10 cellular contexts compared by ENCODE assay signal in the genomic region with DNA sequence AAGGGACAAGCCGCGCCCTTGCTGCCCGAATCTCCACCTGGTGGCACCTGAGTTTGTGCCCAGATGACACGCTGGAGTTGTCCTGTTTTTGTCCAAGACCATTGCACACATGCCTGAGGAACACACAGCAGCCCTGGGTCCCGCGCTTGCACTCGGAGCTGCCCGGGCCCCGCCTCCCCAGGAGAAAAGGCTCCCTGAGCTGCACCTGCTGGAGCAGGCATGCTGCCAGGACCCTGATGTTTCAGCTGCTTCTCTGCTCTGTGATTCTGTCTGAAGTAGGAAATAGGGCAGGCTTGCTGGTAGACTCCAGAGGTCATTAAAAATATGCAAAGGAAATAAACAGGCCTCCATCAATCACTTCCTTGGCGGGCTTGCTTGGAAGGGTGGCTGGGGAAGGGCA.
DNase-seq lines count a peak whose midpoint lies in the region; ATAC-seq and TF ChIP-seq lines count a peak whose summit lies in the region.
"Had no signal": no experiment of that assay in that cellular context is flagged by ENCODE, and none has a peak within 500 bp of the region (broad histone marks: within the 10 kb centered on the region; RNA-seq: fewer than 3 reads in every experiment).

No MANE protein-coding gene starts in this region.

- H3K27me3 ChIP-seq in sigmoid colon (no peaks in the 10 kb centered on the region), SK-N-SH (ENCODE audit: insufficient read depth) (no peaks in the 10 kb centered on the region)

- CTCF ChIA-PET in SK-N-SH (lab: Yijun Ruan, JAX): interaction anchor here (1.1 kb wide), 1 partner anchor 20 kb away, joined by 3 read pairs; no protein-coding TSS in a partner anchor

- no peaks in the 10 kb centered on the region for H4K20me1 ChIP-seq in SK-N-SH (ENCODE audit: insufficient read depth)

- POLR2A ChIA-PET in SK-N-SH (lab: Yijun Ruan, JAX): no interaction called here

- no peaks in the 10 kb centered on the region for H3K9me3 ChIP-seq in sigmoid colon
- H3K9me3 ChIP-seq in SK-N-SH: no peaks in the 10 kb centered on the region

- no peak overlapping the region for H3K9ac ChIP-seq in SK-N-SH

- no peak for TF ChIP-seq POLR2A in sigmoid colon (IDR thresholded peaks at IDR 0.05)

- H3K79me2 ChIP-seq in SK-N-SH (ENCODE audit: insufficient read depth): no peaks in the 10 kb centered on the region

- DNase-seq in NCI-H1092 treated with DMSO at 0.1 percent for 48 hours (lab: John Stamatoyannopoulos, UW) (peak; percentile 99), NCI-H345 treated with DMSO at 0.1 percent for 48 hours (lab: John Stamatoyannopoulos, UW; ENCODE audit: unreplicated experiment) (peak; percentile 93), dermis blood vessel endothelial cell (peak; percentile 36), sigmoid colon (peak; percentile 81), putamen (ENCODE audit: low spot score) (no peak), SK-N-SH (no peak), 8988T (no peak)
- DNase-seq: immature natural killer cell; stimulated activated CD4-positive, alpha-beta T cell treated with anti-CD3 and anti-CD28 coated beads, Interleukin-4, amount 100 ng/mL, for 24 hours had no signal

- intact Hi-C loops in sigmoid colon (cut with DNase I): no loop called here

- H3K4me2 ChIP-seq in SK-N-SH: no peak overlapping the region

- H3K4me1 ChIP-seq in sigmoid colon (peaks cover 0 to 61% (median 44%) of the 10 kb centered on the region in 4 donors), SK-N-SH (ENCODE audit: control insufficient read depth in 1 of 2, insufficient read depth in 2 of 2, low read depth in 1 of 2, low read length in 1 of 2) (peaks cover 14 to 19% of the 10 kb centered on the region in 2 experiments; a peak in 1 of 4 replicates)

- TF ChIP-seq CTCF in sigmoid colon (IDR thresholded peaks at IDR 0.05): no peak
- no peak for TF ChIP-seq CTCF in SK-N-SH (IDR thresholded peaks at IDR 0.05)

- peak overlapping the region; percentile 35 to 74 (median 58) for H3K27ac ChIP-seq in sigmoid colon
- no peak overlapping the region for H3K27ac ChIP-seq in SK-N-SH (ENCODE audit: low read depth in 2 of 2, low read length in 1 of 2)

- ATAC-seq in GM19328 (IDR thresholded peaks at IDR 0.05; ENCODE audit: unreplicated experiment): no peak

- no peak overlapping the region for H3K4me3 ChIP-seq in sigmoid colon
- no peak overlapping the region for H3K4me3 ChIP-seq in SK-N-SH (ENCODE audit: low read depth in 2 of 2, low read length in 1 of 2)

- TF ChIP-seq RAD21 in SK-N-SH (IDR thresholded peaks at IDR 0.05; ENCODE audit: low read length): no peak

- WGBS in sigmoid colon, 2 donors: 13 to 37% methylated on average over 10 of the region's 10 CpGs
- 70% methylated on average over 5 of the region's 10 CpGs for WGBS in SK-N-SH (ENCODE audit: low lambda C conversion rate)

- no peaks in the 10 kb centered on the region for H3F3A ChIP-seq in SK-N-SH (replicated peaks; ENCODE audit: insufficient read depth)

- TF ChIP-seq EP300 in sigmoid colon (IDR thresholded peaks at IDR 0.05) (no peak), SK-N-SH (IDR thresholded peaks at IDR 0.05; ENCODE audit: borderline replicate concordance in 1 of 2, low read depth in 1 of 2, low read length in 1 of 2) (no peak)

- no peaks in the 10 kb centered on the region for H3K36me3 ChIP-seq in sigmoid colon
- no peaks in the 10 kb centered on the region for H3K36me3 ChIP-seq in SK-N-SH (replicated peaks in 1 of 2; ENCODE audit: control insufficient read depth in 1 of 2, insufficient read depth in 2 of 2, low read length in 1 of 2)

- H3K9me2 ChIP-seq in SK-N-SH: no peaks in the 10 kb centered on the region

- no peak overlapping the region for H2AFZ ChIP-seq in SK-N-SH (ENCODE audit: low read depth)

TF ChIP-seq in SK-N-SH, 30 proteins besides CTCF, POLR2A, EP300 and RAD21:
- no peak for TF ChIP-seq EZH2phosphoT487 (IDR thresholded peaks at IDR 0.05; ENCODE audit: borderline replicate concordance, low read depth)
- TF ChIP-seq TCF12 (IDR thresholded peaks at IDR 0.05): no peak
- TF ChIP-seq ELF1 (IDR thresholded peaks at IDR 0.05): no peak
- TF ChIP-seq RXRA (IDR thresholded peaks at IDR 0.05; ENCODE audit: borderline replicate concordance, low read depth): no peak
- TF ChIP-seq YY1 (IDR thresholded peaks at IDR 0.05; ENCODE audit: low read depth): no peak
- TF ChIP-seq MXI1 (IDR thresholded peaks at IDR 0.05; ENCODE audit: low read depth, low read length): no peak
- TF ChIP-seq RCOR1 (IDR thresholded peaks at IDR 0.05; ENCODE audit: low read length): no peak
- TF ChIP-seq FOXM1 (IDR thresholded peaks at IDR 0.05; ENCODE audit: low read depth): no peak

Comparison
In these comparisons a context has a peak if more than half of its experiments do, and no peak if none do; other contexts are left out.
1. DNase-seq: peak in NCI-H1092 treated with DMSO at 0.1 percent for 48 hours (single experiment), NCI-H345 treated with DMSO at 0.1 percent for 48 hours (single experiment), dermis blood vessel endothelial cell (single experiment) and sigmoid colon (single experiment); none in putamen (single experiment), SK-N-SH (single experiment) and 8988T (single experiment).
2. H3K27ac ChIP-seq: peak in sigmoid colon (4 of 4); none in SK-N-SH (0 of 2).